Comparison of ENCODE assay signal across 8 cellular contexts in genomic region chr18:3665780-3666525, GRCh38.
DNase-seq lines count a peak whose midpoint lies in the region; ATAC-seq and TF ChIP-seq lines count a peak whose summit lies in the region.

No MANE protein-coding gene starts in this region.

- H3K4me2 ChIP-seq in mesendoderm (ENCODE audit: low read length) = peak overlapping the region; percentile 23

- H3K36me3 Mint-ChIP-seq in endothelial cell (ENCODE audit: low read depth, unreplicated experiment) = no peaks in the 10 kb centered on the region

- DNase-seq in GF-D8 (lab: John Stamatoyannopoulos, UW) (peak; percentile 60), HK-2 (ENCODE audit: unreplicated experiment) (peak; percentile 85), NCI-H82 (lab: John Stamatoyannopoulos, UW) (peak; percentile 91), endothelial cell (ENCODE audit: low spot score) (peak; percentile 86), mesendoderm (peak; percentile 94)
- peak; percentile 48 to 50 for DNase-seq in activated CD8-positive, alpha-beta memory T cell treated with anti-CD3 and anti-CD28 coated beads for 4 hours (ENCODE audit: low read depth in 2 of 2)
- peak; percentile 42 for DNase-seq in stimulated activated CD8-positive, alpha-beta memory T cell treated with anti-CD3 and anti-CD28 coated beads, Interleukin-12 subunit alpha, Interleukin-12 subunit beta, amount 100 ng/mL, for 4 hours (ENCODE audit: low read depth)

- H3K27ac ChIP-seq in mesendoderm (ENCODE audit: low read depth, low read length) = peak overlapping the region; percentile 93

- H2BK120ac ChIP-seq in mesendoderm (ENCODE audit: low read depth, low read length) = peak overlapping the region; percentile 35

- H3K56ac ChIP-seq in mesendoderm (ENCODE audit: low read length) = peak overlapping the region; percentile 87

- peak overlapping the region; percentile 39 for H2AK5ac ChIP-seq in mesendoderm (ENCODE audit: low read length)

- H3K9ac ChIP-seq in mesendoderm (ENCODE audit: low read length) = peak overlapping the region; percentile 69

- no peaks in the 10 kb centered on the region for H3K79me2 ChIP-seq in mesendoderm (ENCODE audit: control insufficient read depth, insufficient read depth, low read length)

- WGBS in mesendoderm (ENCODE audit: extremely low coverage, insufficient coverage, low lambda C conversion rate) = no CpG with 5 or more reads among the region's 20 CpGs

- peaks cover 3% of the 10 kb centered on the region for H3K27me3 Mint-ChIP-seq in endothelial cell (ENCODE audit: unreplicated experiment)

- H2BK15ac ChIP-seq in mesendoderm (replicated peaks; ENCODE audit: low read depth) = peak overlapping the region; percentile 48

- H3K4me3 ChIP-seq in mesendoderm (ENCODE audit: low read length) = no peak overlapping the region

- peaks cover 24% of the 10 kb centered on the region for H3K4me1 Mint-ChIP-seq in endothelial cell (ENCODE audit: unreplicated experiment)

- peak overlapping the region; percentile 88 for H3K27ac Mint-ChIP-seq in endothelial cell (ENCODE audit: unreplicated experiment)

- no peaks in the 10 kb centered on the region for H3K9me3 Mint-ChIP-seq in endothelial cell (ENCODE audit: unreplicated experiment)

- H2BK5ac ChIP-seq in mesendoderm (ENCODE audit: low read length) = peak overlapping the region; percentile 97

- no peak for ATAC-seq in GM19455 (IDR thresholded peaks at IDR 0.05; ENCODE audit: unreplicated experiment)

- peak overlapping the region; percentile 93 for H3K18ac ChIP-seq in mesendoderm (ENCODE audit: low read length)

- no peaks in the 10 kb centered on the region for H3K36me3 ChIP-seq in mesendoderm (ENCODE audit: control insufficient read depth, insufficient read depth, low read length)

- peak overlapping the region; percentile 59 for H3K23ac ChIP-seq in mesendoderm (ENCODE audit: low read length)

- H3K4me3 Mint-ChIP-seq in endothelial cell (ENCODE audit: unreplicated experiment) = peak overlapping the region; percentile 54

- H3K4me1 ChIP-seq in mesendoderm (ENCODE audit: control insufficient read depth, low read depth, low read length) = peaks cover 5% of the 10 kb centered on the region

- peak overlapping the region; percentile 63 for H3K4ac ChIP-seq in mesendoderm (ENCODE audit: low read depth, low read length)

- peak; percentile 95 for TF ChIP-seq CTCF in endothelial cell (IDR thresholded peaks at IDR 0.05; ENCODE audit: unreplicated experiment)

- H4K5ac ChIP-seq in mesendoderm (ENCODE audit: low read length) = no peak overlapping the region

- H4K8ac ChIP-seq in mesendoderm (ENCODE audit: low read depth, low read length) = no peak overlapping the region

- no peaks in the 10 kb centered on the region for H3K27me3 ChIP-seq in mesendoderm (ENCODE audit: insufficient read depth, low read length, poor library complexity)

- H3K79me1 ChIP-seq in mesendoderm (ENCODE audit: low read length) = no peaks in the 10 kb centered on the region

Comparison
In these comparisons a context has a peak if more than half of its experiments do, and no peak if none do; other contexts are left out.
1. DNase-seq: peak in every context shown above with its lines; median percentile 94 in mesendoderm; 91 in NCI-H82; 86 in endothelial cell; 85 in HK-2; 60 in GF-D8; 49 in activated CD8-positive, alpha-beta memory T cell treated with anti-CD3 and anti-CD28 coated beads for 4 hours; 42 in stimulated activated CD8-positive, alpha-beta memory T cell treated with anti-CD3 and anti-CD28 coated beads, Interleukin-12 subunit alpha, Interleukin-12 subunit beta, amount 100 ng/mL, for 4 hours.